ENCODE assay signal across 21 cellular contexts in genomic region chr6:166310634-166311033, GRCh38. TPM values are rescaled to one million over a fixed set of nuclear protein-coding genes. Genes with fewer than 3 reads are reported as not detected.
DNase-seq lines count a peak whose midpoint lies in the region; ATAC-seq, FAIRE-seq and TF ChIP-seq lines count a peak whose summit lies in the region.
"Had no signal": no experiment of that assay in that cellular context is flagged by ENCODE, and none has a peak within 500 bp of the region (broad histone marks: within the 10 kb centered on the region; RNA-seq: fewer than 3 reads in every experiment).

No MANE protein-coding gene starts in this region.

- in situ Hi-C loops in K562 (cut with MboI) = no loop called here

- H3K27me3 ChIP-seq in GM23338 (ENCODE audit: insufficient read depth) = peaks cover 52% of the 10 kb centered on the region
- peaks cover 19 to 35% of the 10 kb centered on the region in 2 experiments for H3K27me3 ChIP-seq in K562 (ENCODE audit: control insufficient read depth in 2 of 2, insufficient read depth in 2 of 2, low read length in 2 of 2)

- no peaks in the 10 kb centered on the region for H3K9me3 ChIP-seq in K562 (replicated peaks; ENCODE audit: control insufficient read depth, insufficient read depth, low read depth, low read length)
- H3K9me3 ChIP-seq: BE2C had no signal

- intact Hi-C loops in K562 (cut with micrococcal nuclease) = loop anchor here (1.0 kb wide), 1 partner anchor 35 kb away; no protein-coding TSS in a partner anchor
- intact Hi-C loops in activated CD4-positive, alpha-beta T cell treated with anti-CD3 and anti-CD28 coated beads, Interleukin-2, amount 10 ng/mL, durations not matched to agents 24 days and 14 days (cut with micrococcal nuclease) = no loop called here

- H3K27ac ChIP-seq in GM23338 (ENCODE audit: low read depth) (no peak overlapping the region), K562 (ENCODE audit: extremely low read depth, low read depth, low read length) (no peak overlapping the region)

- H3K79me2 ChIP-seq in GM23338 (replicated peaks; ENCODE audit: insufficient read depth) = no peaks in the 10 kb centered on the region
- no peaks in the 10 kb centered on the region for H3K79me2 ChIP-seq in K562 (ENCODE audit: control insufficient read depth, insufficient read depth, low read length)

- no peak for TF ChIP-seq RAD21 in K562 (CRISPR knock-in tag; conservative IDR thresholded peaks at IDR 0.05 in 1 of 2, IDR thresholded peaks at IDR 0.05 in 1 of 2)

- POLR2A ChIA-PET in K562 (lab: Yijun Ruan, JAX) = interaction anchor here (0.9 to 1.4 kb wide), 5 partner anchors 8 to 90 kb away, joined by 3 to 5 read pairs (median 4); no protein-coding TSS in a partner anchor

- ATAC-seq in GM23338 (no peak), K562 (peak; percentile 64), GM18909 (IDR thresholded peaks at IDR 0.05; ENCODE audit: poor library complexity, unreplicated experiment) (no peak)

- no peak for TF ChIP-seq EP300 in K562 (IDR thresholded peaks at IDR 0.05; ENCODE audit: low read length)

- no peak overlapping the region for H3K9ac ChIP-seq in K562 (ENCODE audit: insufficient read depth in 1 of 2, low read depth in 2 of 2, low read length in 2 of 2)

- peaks cover 14% of the 10 kb centered on the region for H3K4me1 Mint-ChIP-seq in GM23338
- H3K4me1 Mint-ChIP-seq in activated CD4-positive, alpha-beta T cell treated with anti-CD3 and anti-CD28 coated beads, Interleukin-2, amount 10 ng/mL, durations not matched to agents 24 days and 14 days = no peaks in the 10 kb centered on the region

- no TSS peak for BruUV-seq in K562 (replicated peaks; lab: Mats Ljungman, UMichigan)

- H4K20me1 ChIP-seq in GM23338 (replicated peaks; ENCODE audit: insufficient read depth) (no peaks in the 10 kb centered on the region; the same call in none of the 2 replicates), K562 (replicated peaks; ENCODE audit: control insufficient read depth, insufficient read depth, low read length) (no peaks in the 10 kb centered on the region)

- DNase-seq in GM23338 (ENCODE audit: low spot score) (peak; percentile 32), K562 (ENCODE audit: extremely low read depth in 1 of 4, low spot score in 3 of 4) (no peak), islet precursor cell (peak; percentile 45)
- DNase-seq in stimulated activated CD8-positive, alpha-beta memory T cell treated with anti-CD3 and anti-CD28 coated beads, Interleukin-4, amount 100 ng/mL, for 48 hours = peak; percentile 2
- no peak for DNase-seq in activated CD4-positive, alpha-beta T cell treated with anti-CD3 and anti-CD28 coated beads, Interleukin-2, amount 10 ng/mL, durations not matched to agents 24 days and 14 days
- DNase-seq: ACHN; BE2C; C1 segment of cervical spinal cord; CD4-positive, CD25-positive, alpha-beta regulatory T cell; CD8-positive, alpha-beta memory T cell; COR-L47; DMS 273 treated with DMSO at 0.1 percent for 48 hours; GOT3; H9 had no signal

- CTCF ChIA-PET in K562 (lab: Yijun Ruan, JAX; ENCODE audit: low intra/inter-chr PET ratio) = no interaction called here

- H3K4me3 Mint-ChIP-seq in GM23338 = no peak overlapping the region
- no peak overlapping the region for H3K4me3 Mint-ChIP-seq in activated CD4-positive, alpha-beta T cell treated with anti-CD3 and anti-CD28 coated beads, Interleukin-2, amount 10 ng/mL, durations not matched to agents 24 days and 14 days
- H3K4me3 Mint-ChIP-seq: CD4-positive, CD25-positive, alpha-beta regulatory T cell; CD8-positive, alpha-beta memory T cell; H9 had no signal

- H3F3A ChIP-seq in GM23338 (replicated peaks; ENCODE audit: low read depth) = 0 out of 2 replicates have a peak, but pooled peaks cover 3% of the 10 kb centered on the region

- H3K9me2 ChIP-seq in GM23338 (ENCODE audit: insufficient read depth) = no peaks in the 10 kb centered on the region

- no peaks in the 10 kb centered on the region for H3K9me3 Mint-ChIP-seq in GM23338
- H3K9me3 Mint-ChIP-seq in activated CD4-positive, alpha-beta T cell treated with anti-CD3 and anti-CD28 coated beads, Interleukin-2, amount 10 ng/mL, durations not matched to agents 24 days and 14 days = no peaks in the 10 kb centered on the region
- H3K9me3 Mint-ChIP-seq: CD4-positive, CD25-positive, alpha-beta regulatory T cell; CD8-positive, alpha-beta memory T cell; IgD-negative memory B cell had no signal

- H3K4me3 ChIP-seq in GM23338 = no peak overlapping the region
- H3K4me3 ChIP-seq in K562 = no peak overlapping the region

- peaks cover 37% of the 10 kb centered on the region for H3K27me3 Mint-ChIP-seq in GM23338 (ENCODE audit: insufficient read depth, low read depth, poor library complexity)
- peaks cover 42% of the 10 kb centered on the region for H3K27me3 Mint-ChIP-seq in activated CD4-positive, alpha-beta T cell treated with anti-CD3 and anti-CD28 coated beads, Interleukin-2, amount 10 ng/mL, durations not matched to agents 24 days and 14 days

- H3K9me1 ChIP-seq in K562 (ENCODE audit: control insufficient read depth, insufficient read depth, low read length) = no peaks in the 10 kb centered on the region

- H3K36me3 ChIP-seq in GM23338 (ENCODE audit: insufficient read depth) = no peaks in the 10 kb centered on the region; the same call in 1 of the 2 replicates
- no peaks in the 10 kb centered on the region for H3K36me3 ChIP-seq in K562 (ENCODE audit: control insufficient read depth, insufficient read depth, low read length)
- H3K36me3 ChIP-seq: BE2C had no signal

- TF ChIP-seq CTCF in GM23338 (conservative IDR thresholded peaks at IDR 0.05; ENCODE audit: low read depth in 2 of 2) (no peak), K562 (IDR thresholded peaks at IDR 0.05 in 2 of 3, conservative IDR thresholded peaks at IDR 0.05 in 1 of 3; ENCODE audit: insufficient read depth in 2 of 3, low read depth in 1 of 3, low read length in 3 of 3) (no peak)

- 20% methylated on average over 12 of the region's 12 CpGs for WGBS in K562 (ENCODE audit: insufficient coverage, low coverage, missing lambda C conversion rate)

- no peak overlapping the region for H3K27ac Mint-ChIP-seq in GM23338
- no peak overlapping the region for H3K27ac Mint-ChIP-seq in activated CD4-positive, alpha-beta T cell treated with anti-CD3 and anti-CD28 coated beads, Interleukin-2, amount 10 ng/mL, durations not matched to agents 24 days and 14 days
- H3K27ac Mint-ChIP-seq: CD4-positive, CD25-positive, alpha-beta regulatory T cell; CD8-positive, alpha-beta memory T cell; H9; IgD-negative memory B cell had no signal

- FAIRE-seq in K562 (lab: Jason Lieb, UNC) = no peak
- FAIRE-seq: A204.1, G401.6, GM12892, GM18507, HTR-8/SVneo had no signal

- H3K4me1 ChIP-seq in GM23338 (ENCODE audit: insufficient read depth) = peaks cover 13% of the 10 kb centered on the region
- peaks cover 0 to 8% of the 10 kb centered on the region in 2 experiments; a peak in 2 of 5 replicates for H3K4me1 ChIP-seq in K562 (replicated peaks in 1 of 2; ENCODE audit: control insufficient read depth in 2 of 2, insufficient read depth in 2 of 2, low read length in 2 of 2)
- H3K4me1 ChIP-seq: BE2C had no signal

- H3K4me2 ChIP-seq in GM23338 (no peak overlapping the region), K562 (ENCODE audit: insufficient read depth, low read length) (no peak overlapping the region; the same call in 1 of the 2 replicates)

- H3K36me3 Mint-ChIP-seq in GM23338 (ENCODE audit: low read depth) = no peaks in the 10 kb centered on the region; the same call in 2 of the 3 replicates
- no peaks in the 10 kb centered on the region for H3K36me3 Mint-ChIP-seq in activated CD4-positive, alpha-beta T cell treated with anti-CD3 and anti-CD28 coated beads, Interleukin-2, amount 10 ng/mL, durations not matched to agents 24 days and 14 days (ENCODE audit: low read depth)
- H3K36me3 Mint-ChIP-seq: CD4-positive, CD25-positive, alpha-beta regulatory T cell; CD8-positive, alpha-beta memory T cell; IgD-negative memory B cell had no signal

- no peak for TF ChIP-seq POLR2A in K562 (conservative IDR thresholded peaks at IDR 0.05)

- H2AFZ ChIP-seq in GM23338 = no peak overlapping the region; the same call in 1 of the 2 replicates
- H2AFZ ChIP-seq in K562 (ENCODE audit: low read depth, low read length) = no peak overlapping the region

RNA-seq across cellular contexts. Expression of gene PRR18, which starts 2.4 kb away (rescaled TPM):
- total RNA-seq in GM23338 (2014; rRNA removed; shearing (Covaris generic)) = 0.08 and 0.24 TPM in 2 replicates
- polyA plus RNA-seq in GM23338 (2016; fragmentation: Nextera tagmentation; extraction: Ambion mirVana) (0.40 TPM in 1 of 2 replicates, not detected in the other), K562 (2011; rRNA removed) (not detected in 2 replicates), K562 (2014; fragmentation: Illumina TruSeq; extraction: Trizol) (not detected in 2 replicates), K562 (2014; fragmentation: Nextera tagmentation; extraction: Ambion mirVana) (not detected), K562 (2014; rRNA removed) (not detected in 2 replicates)
- not detected in 2 replicates for total RNA-seq in K562 (2011; cell fraction: chromatin; rRNA removed; ENCODE audit: low replicate concordance)
- total RNA-seq in K562 (2011; cell fraction: nucleolus; rRNA removed) = not detected in 2 replicates
- total RNA-seq in K562 (2011; cell fraction: nucleoplasm; rRNA removed) = not detected in 2 replicates
- total RNA-seq in K562 (2014; rRNA removed) (not detected in 2 replicates), K562 (2014; rRNA removed; fragmentation: Illumina TruSeq; extraction: Trizol) (not detected in 2 replicates), K562 (2015; rRNA removed; fragmentation: Illumina TruSeq; extraction: Trizol) (not detected in 2 replicates), K562 (2021) (not detected in 2 replicates)
- not detected in 2 replicates for polyA plus RNA-seq in K562 (2011; cell fraction: cytosol; rRNA removed)
- not detected in 2 replicates for polyA plus RNA-seq in K562 (2011; cell fraction: nucleus; rRNA removed)
- 0.06 TPM in 1 of 2 replicates, not detected in the other for polyA plus RNA-seq in K562 (2012)
- polyA minus RNA-seq in K562 (2011; rRNA and poly(A)+ RNA removed) = not detected in 2 replicates
- not detected in 2 replicates for polyA minus RNA-seq in K562 (2011; cell fraction: cytosol; rRNA and poly(A)+ RNA removed)
- polyA minus RNA-seq in K562 (2011; cell fraction: nucleus; rRNA and poly(A)+ RNA removed) = not detected in 2 replicates
- total RNA-seq in activated CD4-positive, alpha-beta T cell treated with anti-CD3 and anti-CD28 coated beads, Interleukin-2, amount 10 ng/mL, durations not matched to agents 24 days and 14 days = not detected in 2 replicates
- total RNA-seq: CD4-positive, CD25-positive, alpha-beta regulatory T cell; H9 had no signal
- polyA plus RNA-seq: CD4-positive, CD25-positive, alpha-beta regulatory T cell; CD8-positive, alpha-beta memory T cell; IgD-negative memory B cell had no signal

RNA-seq across cellular contexts. Expression of gene SFT2D1, which starts 31.7 kb away (rescaled TPM):
- total RNA-seq in GM23338 (2014; rRNA removed; shearing (Covaris generic)) = 74.7 and 110 TPM in 2 replicates
- 120 and 135 TPM in 2 replicates for polyA plus RNA-seq in GM23338 (2016; fragmentation: Nextera tagmentation; extraction: Ambion mirVana)
- total RNA-seq in K562 (2011; cell fraction: chromatin; rRNA removed; ENCODE audit: low replicate concordance) = 89.6 and 170 TPM in 2 replicates
- 65.9 and 78.2 TPM in 2 replicates for total RNA-seq in K562 (2011; cell fraction: nucleolus; rRNA removed)
- 150 and 228 TPM in 2 replicates for total RNA-seq in K562 (2011; cell fraction: nucleoplasm; rRNA removed)
- 59.5 and 63.1 TPM in 2 replicates for total RNA-seq in K562 (2014; rRNA removed)
- total RNA-seq in K562 (2014; rRNA removed; fragmentation: Illumina TruSeq; extraction: Trizol) = 67.1 and 75.7 TPM in 2 replicates
- 50.1 and 54.4 TPM in 2 replicates for total RNA-seq in K562 (2015; rRNA removed; fragmentation: Illumina TruSeq; extraction: Trizol)
- 68.7 and 81.0 TPM in 2 replicates for total RNA-seq in K562 (2021)
- polyA plus RNA-seq in K562 (2011; rRNA removed) = 129 and 140 TPM in 2 replicates
- 67.3 and 111 TPM in 2 replicates for polyA plus RNA-seq in K562 (2011; cell fraction: cytosol; rRNA removed)
- polyA plus RNA-seq in K562 (2011; cell fraction: nucleus; rRNA removed) = 110 and 178 TPM in 2 replicates
- polyA plus RNA-seq in K562 (2012) = 76.9 and 85.8 TPM in 2 replicates
- polyA plus RNA-seq in K562 (2014; fragmentation: Illumina TruSeq; extraction: Trizol) = 80.1 and 81.5 TPM in 2 replicates
- 10 to 100 TPM; 73.0 to 74.6 TPM for polyA plus RNA-seq in K562 (2014; fragmentation: Nextera tagmentation; extraction: Ambion mirVana)
- polyA plus RNA-seq in K562 (2014; rRNA removed) = 106 and 111 TPM in 2 replicates
- polyA minus RNA-seq in K562 (2011; rRNA and poly(A)+ RNA removed) = 64.9 and 66.3 TPM in 2 replicates
- polyA minus RNA-seq in K562 (2011; cell fraction: cytosol; rRNA and poly(A)+ RNA removed) = 18.2 and 18.4 TPM in 2 replicates
- polyA minus RNA-seq in K562 (2011; cell fraction: nucleus; rRNA and poly(A)+ RNA removed) = 37.4 and 67.9 TPM in 2 replicates
- 56.9 and 61.2 TPM in 2 replicates for total RNA-seq in activated CD4-positive, alpha-beta T cell treated with anti-CD3 and anti-CD28 coated beads, Interleukin-2, amount 10 ng/mL, durations not matched to agents 24 days and 14 days

Comparison
In these comparisons a context has a peak if more than half of its experiments do, and no peak if none do; other contexts are left out.
1. DNase-seq: peak in GM23338 (single experiment), islet precursor cell (single experiment) and stimulated activated CD8-positive, alpha-beta memory T cell treated with anti-CD3 and anti-CD28 coated beads, Interleukin-4, amount 100 ng/mL, for 48 hours (single experiment); none in K562 (0 of 4) and activated CD4-positive, alpha-beta T cell treated with anti-CD3 and anti-CD28 coated beads, Interleukin-2, amount 10 ng/mL, durations not matched to agents 24 days and 14 days (single experiment).